In genomic region chr11:123047265-123047946, GRCh38 we compare ENCODE assay signal across 24 cellular contexts.
"Had no signal": no experiment of that assay in that cellular context is flagged by ENCODE, and none has a peak within 500 bp of the region (broad histone marks: within the 10 kb centered on the region; RNA-seq: fewer than 3 reads in every experiment).

No MANE protein-coding gene starts in this region.

- H3K36me3 ChIP-seq: Peyer's patch, SJSA1 had no signal

- H3K4me3 ChIP-seq: Peyer's patch, SJSA1 had no signal

- H3K27ac ChIP-seq: Peyer's patch, RWPE1, SJSA1 had no signal

- H3K4me1 ChIP-seq: Peyer's patch, SJSA1 had no signal

- DNase-seq: activated B cell treated with CpG ODN at 0.5 μM for 24 hours; activated CD4-positive, alpha-beta T cell treated with anti-CD3 and anti-CD28 coated beads for 1 hour; activated CD4-positive, alpha-beta T cell treated with anti-CD3 and anti-CD28 coated beads, Interleukin-2, amount 10 ng/mL, durations not matched to agents 24 days and 14 days; activated CD4-positive, alpha-beta T cell treated with anti-CD3 and anti-CD28 coated beads, Interleukin-2, amount 50 U/mL, for 48 hours; activated CD8-positive, alpha-beta memory T cell treated with anti-CD3 and anti-CD28 coated beads, Interleukin-2, amount 10 ng/mL, durations not matched to agents 7 days and 5 days; activated effector memory CD4-positive, alpha-beta T cell treated with Interleukin-2 at 50 U/mL for 16 hours; activated naive CD4-positive, alpha-beta T cell; activated T-cell treated with anti-CD3 and anti-CD28 coated beads, Interleukin-2, amount 50 U/mL, for 24 hours; amygdala; Karpas-422; MM.1S; NCI-H1048; NCI-H1694; NCI-H2029 treated with DMSO at 0.1 percent for 48 hours; NCI-H345; NCI-H510A; NCI-H526 treated with DMSO at 0.1 percent for 48 hours; NCI-H82; Peyer's patch; SHP77; T-helper 2 cell; T1000 had no signal

- H3K9me3 ChIP-seq: Peyer's patch, SJSA1 had no signal

- ATAC-seq: activated CD8-positive, alpha-beta memory T cell treated with anti-CD3 and anti-CD28 coated beads, Interleukin-2, amount 10 ng/mL, durations not matched to agents 7 days and 5 days had no signal

- H3K27me3 ChIP-seq: Peyer's patch, SJSA1 had no signal
